Comparison of ENCODE assay signal across 13 cellular contexts in the genomic region with DNA sequence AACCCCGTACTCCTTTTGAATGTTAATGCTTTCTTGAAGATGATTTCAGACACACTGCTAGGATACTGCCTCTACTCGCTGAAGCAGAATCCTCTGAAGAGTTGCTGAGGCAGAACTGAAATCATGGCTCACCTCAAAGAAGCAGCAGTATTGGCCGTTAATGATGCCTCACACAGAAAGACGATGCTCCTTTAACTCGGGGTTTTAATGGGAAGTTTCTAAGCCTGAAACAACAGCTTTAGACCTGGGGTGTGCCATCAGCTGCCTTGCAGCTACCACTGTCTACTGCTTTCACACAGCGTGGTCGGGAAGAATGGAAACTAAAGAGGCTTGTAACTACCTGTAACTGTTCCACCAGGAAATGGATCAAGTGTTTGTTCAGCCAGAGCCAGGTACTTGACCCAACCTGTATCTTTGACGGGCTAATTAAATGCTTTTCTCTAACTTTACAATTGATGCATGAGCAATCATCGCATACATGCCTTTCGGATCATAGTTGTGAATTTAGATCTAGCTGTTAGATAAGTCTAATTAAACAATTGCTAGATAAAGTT. TPM values are rescaled to one million over a fixed set of nuclear protein-coding genes. Genes with fewer than 3 reads are reported as not detected.
A peak's percentile ranks its signal among the peaks of the same experiment; 100 is the strongest.
DNase-seq lines count a peak whose midpoint lies in the region; ATAC-seq lines count a peak whose summit lies in the region.
"Had no signal": no experiment of that assay in that cellular context is flagged by ENCODE, and none has a peak within 500 bp of the region (broad histone marks: within the 10 kb centered on the region; RNA-seq: fewer than 3 reads in every experiment).

A gene (plus strand): TSS at position 86 of the 554 bp plus-strand sequence. CDS start 8,440 bp downstream, outside the sequence.

- H3K79me1 ChIP-seq in mesenchymal stem cell (replicated peaks; ENCODE audit: low read length, poor library complexity, severe bottlenecking) = no peaks in the 10 kb centered on the region

- H3K9ac ChIP-seq in mesenchymal stem cell (ENCODE audit: low read length) = no peak within 1 kb of the TSS

- H3K23ac ChIP-seq in mesenchymal stem cell (ENCODE audit: low read length in 2 of 2) = no peak within 1 kb of the TSS

- H3K4me2 ChIP-seq in mesenchymal stem cell (ENCODE audit: low read length, poor library complexity, severe bottlenecking) = no peak within 1 kb of the TSS

- no peak within 1 kb of the TSS for H3K4me3 ChIP-seq in mesenchymal stem cell (ENCODE audit: insufficient read depth in 1 of 2, low read depth in 1 of 2, low read length in 2 of 2)
- H3K4me3 ChIP-seq: vagina had no signal

- no peaks in the 10 kb centered on the region for H3K36me3 ChIP-seq in mesenchymal stem cell (ENCODE audit: control insufficient read depth in 1 of 2, insufficient read depth in 2 of 2, low read depth in 1 of 2, low read length in 2 of 2)
- H3K36me3 ChIP-seq: vagina had no signal

- peak within 1 kb of the TSS; percentile 19 for H2BK15ac ChIP-seq in mesenchymal stem cell (ENCODE audit: low read depth, poor library complexity, severe bottlenecking)

- no peaks in the 10 kb centered on the region for H3K9me3 ChIP-seq in mesenchymal stem cell (ENCODE audit: control insufficient read depth, low read length)
- H3K9me3 ChIP-seq: vagina had no signal

- peak within 1 kb of the TSS in 1 of 2 experiments; percentile 23 for H2BK12ac ChIP-seq in mesenchymal stem cell (ENCODE audit: low read length in 2 of 2)

- H3K18ac ChIP-seq in mesenchymal stem cell (ENCODE audit: low read depth in 1 of 2, low read length in 2 of 2) = peak within 1 kb of the TSS in 1 of 2 experiments; percentile 57

- DNase-seq in COR-L47 (lab: John Stamatoyannopoulos, UW) = peak; percentile 44
- peak; percentile 60 for DNase-seq in NCI-H146 treated with DMSO at 0.1 percent for 48 hours (lab: John Stamatoyannopoulos, UW; ENCODE audit: unreplicated experiment)
- DNase-seq in SHP77 (lab: John Stamatoyannopoulos, UW) = peak; percentile 33 to 43
- DNase-seq in mesenchymal stem cell = no peak
- no peak for DNase-seq in effector CD4-positive, alpha-beta T cell
- DNase-seq: ACHN; activated CD4-positive, alpha-beta T cell treated with anti-CD3 and anti-CD28 coated beads for 36 hours; erythroblast; naive thymus-derived CD4-positive, alpha-beta T cell had no signal

- H3K27ac ChIP-seq in mesenchymal stem cell (ENCODE audit: low read length, poor library complexity, severe bottlenecking) = no peak within 1 kb of the TSS
- H3K27ac ChIP-seq: vagina had no signal

- no peak within 1 kb of the TSS for H2BK120ac ChIP-seq in mesenchymal stem cell (ENCODE audit: low read depth, low read length)

- no peak within 1 kb of the TSS for H2AK5ac ChIP-seq in mesenchymal stem cell (ENCODE audit: low read length, severe bottlenecking)

- no peak within 1 kb of the TSS for H4K91ac ChIP-seq in mesenchymal stem cell (ENCODE audit: low read length)

- no peak within 1 kb of the TSS for H3K14ac ChIP-seq in mesenchymal stem cell (ENCODE audit: low read length in 2 of 2)

- H3K4ac ChIP-seq in mesenchymal stem cell (ENCODE audit: low read depth in 1 of 2, low read length in 2 of 2) = peak within 1 kb of the TSS; percentile 35 to 65

- H3K4me1 ChIP-seq in mesenchymal stem cell (ENCODE audit: control insufficient read depth, insufficient read depth, low read depth, low read length) = peaks cover 1% of the 10 kb centered on the region

- no peaks in the 10 kb centered on the region for H3K27me3 ChIP-seq in mesenchymal stem cell (ENCODE audit: control insufficient read depth in 1 of 2, insufficient read depth in 1 of 2, low read length in 2 of 2)
- H3K27me3 ChIP-seq: vagina had no signal

- H2BK5ac ChIP-seq in mesenchymal stem cell (ENCODE audit: low read depth, low read length, poor library complexity, severe bottlenecking) = no peak within 1 kb of the TSS

- ATAC-seq in GM18517 (IDR thresholded peaks at IDR 0.05; ENCODE audit: unreplicated experiment) (no peak), GM18873 (IDR thresholded peaks at IDR 0.05; ENCODE audit: low FRiP score, unreplicated experiment) (no peak), HG03196 (IDR thresholded peaks at IDR 0.05; ENCODE audit: unreplicated experiment) (no peak)
- ATAC-seq: activated CD4-positive, alpha-beta T cell treated with anti-CD3 and anti-CD28 coated beads for 36 hours; naive thymus-derived CD4-positive, alpha-beta T cell had no signal

- H2AFZ ChIP-seq in mesenchymal stem cell (ENCODE audit: low read depth, low read length) = peak within 1 kb of the TSS; percentile 6

- 87% methylated on average over 10 of the region's 10 CpGs for WGBS in mesenchymal stem cell

- H4K8ac ChIP-seq in mesenchymal stem cell (ENCODE audit: low read length) = peak within 1 kb of the TSS; percentile 12

RNA-seq across cellular contexts. Expression of the gene that starts here (rescaled TPM):
- not detected for polyA plus RNA-seq in mesenchymal stem cell (2013, experiment 1 of 2)
- polyA plus RNA-seq in mesenchymal stem cell (2013, experiment 2 of 2) = not detected
- polyA plus RNA-seq: naive thymus-derived CD4-positive, alpha-beta T cell had no signal

Comparison
In these comparisons a context has a peak if more than half of its experiments do, and no peak if none do; other contexts are left out.
1. DNase-seq: peak in COR-L47 (single experiment), NCI-H146 treated with DMSO at 0.1 percent for 48 hours (single experiment) and SHP77 (2 of 2); none in mesenchymal stem cell (single experiment) and effector CD4-positive, alpha-beta T cell (single experiment).